25 cellular contexts compared by ENCODE assay signal in genomic region chrX:77679145-77679544, GRCh38.
DNase-seq lines count a peak whose midpoint lies in the region; ATAC-seq, FAIRE-seq and TF ChIP-seq lines count a peak whose summit lies in the region.
"Had no signal": no experiment of that assay in that cellular context is flagged by ENCODE, and none has a peak within 500 bp of the region (broad histone marks: within the 10 kb centered on the region; RNA-seq: fewer than 3 reads in every experiment).

No MANE protein-coding gene starts in this region.

- no peak overlapping the region for H3K56ac ChIP-seq in H1 (replicated peaks; ENCODE audit: insufficient read length, low read depth, low read length)

- FAIRE-seq in HepG2 (lab: Jason Lieb, UNC) = no peak
- no peak for FAIRE-seq in K562 (lab: Jason Lieb, UNC)
- peak; percentile 66 for FAIRE-seq in H1 (lab: Jason Lieb, UNC)
- FAIRE-seq: GM12878, GM12892, GM18507 had no signal

- H3K27me3 ChIP-seq in HepG2 (ENCODE audit: control insufficient read depth in 1 of 2, insufficient read depth in 2 of 2, low read length in 2 of 2) (no peaks in the 10 kb centered on the region), right lobe of liver (no peaks in the 10 kb centered on the region), K562 (ENCODE audit: control insufficient read depth in 2 of 2, insufficient read depth in 2 of 2, low read length in 2 of 2) (no peaks in the 10 kb centered on the region), H1 (replicated peaks in 1 of 4; ENCODE audit: control insufficient read depth in 3 of 4, extremely low read depth in 1 of 4, insufficient read depth in 3 of 4, low read length in 3 of 4) (no peaks in the 10 kb centered on the region), body of pancreas (no peaks in the 10 kb centered on the region)
- H3K27me3 ChIP-seq: BE2C had no signal

- H2BK15ac ChIP-seq in H1 (ENCODE audit: low read length) = no peak overlapping the region

- no peak overlapping the region for H3K27ac ChIP-seq in HepG2 (ENCODE audit: extremely low read length, insufficient read depth, low read length)
- no peak overlapping the region for H3K27ac ChIP-seq in right lobe of liver
- H3K27ac ChIP-seq in K562 (ENCODE audit: extremely low read depth, low read depth, low read length) = no peak overlapping the region
- no peak overlapping the region for H3K27ac ChIP-seq in H1 (ENCODE audit: low read depth, low read length)
- no peak overlapping the region for H3K27ac ChIP-seq in body of pancreas
- H3K27ac ChIP-seq: 22Rv1, BLaER1 had no signal

- H3K14ac ChIP-seq in H1 (ENCODE audit: insufficient read length) = no peak overlapping the region

- no peak for ATAC-seq in HepG2
- no peak for ATAC-seq in right lobe of liver
- no peak for ATAC-seq in K562
- ATAC-seq in GM21526 (IDR thresholded peaks at IDR 0.05; ENCODE audit: low FRiP score, unreplicated experiment) = no peak
- no peak for ATAC-seq in body of pancreas
- ATAC-seq: GM12878 had no signal

- no peak for TF ChIP-seq CTCF in HepG2 (CRISPR knock-in tag; IDR thresholded peaks at IDR 0.05)
- no peak for TF ChIP-seq CTCF in right lobe of liver (IDR thresholded peaks at IDR 0.05)
- no peak for TF ChIP-seq CTCF in K562 (IDR thresholded peaks at IDR 0.05 in 2 of 3, conservative IDR thresholded peaks at IDR 0.05 in 1 of 3; ENCODE audit: insufficient read depth in 2 of 3, low read depth in 1 of 3, low read length in 3 of 3)
- no peak for TF ChIP-seq CTCF in H1 (IDR thresholded peaks at IDR 0.05; ENCODE audit: control extremely low read depth in 1 of 3, insufficient read depth in 1 of 3, low read depth in 1 of 3, low read length in 3 of 3)
- no peak for TF ChIP-seq CTCF in body of pancreas (IDR thresholded peaks at IDR 0.05)

- no peak overlapping the region for H2AK5ac ChIP-seq in H1 (ENCODE audit: low read depth, low read length)

- TF ChIP-seq EP300 in HepG2 (IDR thresholded peaks at IDR 0.05; ENCODE audit: low read depth in 2 of 2, low read length in 2 of 2) (no peak), HepG2 (CRISPR knock-in tag; IDR thresholded peaks at IDR 0.05; ENCODE audit: borderline replicate concordance) (no peak), K562 (IDR thresholded peaks at IDR 0.05; ENCODE audit: low read length) (no peak), H1 (IDR thresholded peaks at IDR 0.05; ENCODE audit: borderline replicate concordance in 1 of 2, low read depth in 2 of 2, low read length in 2 of 2) (no peak)

- no peaks in the 10 kb centered on the region for H3K9me3 ChIP-seq in HepG2 (ENCODE audit: low read length)
- no peaks in the 10 kb centered on the region for H3K9me3 ChIP-seq in right lobe of liver
- H3K9me3 ChIP-seq in K562 (replicated peaks; ENCODE audit: control insufficient read depth, insufficient read depth, low read depth, low read length) = no peaks in the 10 kb centered on the region
- H3K9me3 ChIP-seq in H1 (ENCODE audit: insufficient read depth in 2 of 2, low read depth in 1 of 2, low read length in 1 of 2) = no peaks in the 10 kb centered on the region
- no peaks in the 10 kb centered on the region for H3K9me3 ChIP-seq in body of pancreas
- H3K9me3 ChIP-seq: BE2C, BLaER1 had no signal

- 100% methylated on average over 1 of the region's 1 CpG for WGBS in HepG2 (ENCODE audit: low lambda C conversion rate)
- WGBS in right lobe of liver (ENCODE audit: insufficient coverage, low coverage, low lambda C conversion rate, missing lambda C conversion rate) = 67% methylated on average over 1 of the region's 1 CpG
- WGBS in K562 (ENCODE audit: insufficient coverage, low coverage, missing lambda C conversion rate) = 38% methylated on average over 1 of the region's 1 CpG
- 91% methylated on average over 1 of the region's 1 CpG; no CpG with 5 or more reads in 1 of the 2 experiments for WGBS in H1 (ENCODE audit: extremely low coverage in 1 of 2, insufficient coverage in 1 of 2, insufficient read length in 1 of 2, insufficient replicate concordance in 2 of 2, low coverage in 1 of 2, low lambda C conversion rate in 2 of 2, missing lambda C conversion rate in 1 of 2), 2 experiments
- WGBS in body of pancreas, 2 donors = 82 to 100% methylated on average over 1 of the region's 1 CpG

- no peak overlapping the region for H4K91ac ChIP-seq in H1 (replicated peaks; ENCODE audit: insufficient read length, low read length)

- POLR2A ChIA-PET in HepG2 (lab: Yijun Ruan, JAX) (no interaction called here), K562 (lab: Yijun Ruan, JAX) (no interaction called here), H1 (lab: Charles Lee; ENCODE audit: partially characterized antibody) (no interaction called here)

- H2AFZ ChIP-seq in HepG2 (ENCODE audit: low read length) (no peak overlapping the region), K562 (ENCODE audit: low read depth, low read length) (no peak overlapping the region), H1 (ENCODE audit: low read length) (no peak overlapping the region)

- H4K20me1 ChIP-seq in HepG2 (ENCODE audit: insufficient read depth, low read length) = no peaks in the 10 kb centered on the region
- H4K20me1 ChIP-seq in K562 (replicated peaks; ENCODE audit: control insufficient read depth, insufficient read depth, low read length) = no peaks in the 10 kb centered on the region
- H4K20me1 ChIP-seq in H1 (replicated peaks in 1 of 2; ENCODE audit: control insufficient read depth in 1 of 2, insufficient read depth in 2 of 2, low read length in 2 of 2) = no peaks in the 10 kb centered on the region

- H3K36me3 ChIP-seq in HepG2 (replicated peaks in 1 of 2; ENCODE audit: control insufficient read depth in 1 of 2, insufficient read depth in 2 of 2, low read length in 2 of 2) (peaks cover 1 to 5% of the 10 kb centered on the region in 2 experiments; a peak in 4 of 5 replicates), right lobe of liver (peaks cover 0 to 10% (median 0%) of the 10 kb centered on the region in 4 donors), K562 (ENCODE audit: control insufficient read depth, insufficient read depth, low read length) (0 out of 3 replicates have a peak, but pooled peaks cover 8% of the 10 kb centered on the region), H1 (ENCODE audit: control insufficient read depth in 2 of 4, insufficient read depth in 4 of 4, low read length in 3 of 4) (peaks cover 0 to 33% (median 6%) of the 10 kb centered on the region in 4 experiments; a peak in 6 of 8 replicates), body of pancreas (replicated peaks in 1 of 2; ENCODE audit: insufficient read depth in 1 of 2, low read depth in 2 of 2) (no peaks in the 10 kb centered on the region)

- no peak for TF ChIP-seq POLR2A in HepG2 (IDR thresholded peaks at IDR 0.05; ENCODE audit: insufficient read depth in 1 of 2, low read depth in 2 of 2, low read length in 2 of 2)
- TF ChIP-seq POLR2A in right lobe of liver (IDR thresholded peaks at IDR 0.05) = no peak
- TF ChIP-seq POLR2A in K562 (conservative IDR thresholded peaks at IDR 0.05) = no peak
- no peak for TF ChIP-seq POLR2A in H1 (IDR thresholded peaks at IDR 0.05; ENCODE audit: control extremely low read depth in 1 of 2, low read depth in 2 of 2, low read length in 2 of 2)
- TF ChIP-seq POLR2A in body of pancreas (IDR thresholded peaks at IDR 0.05) = no peak

- no peak overlapping the region for H4K8ac ChIP-seq in H1 (ENCODE audit: extremely low read depth, insufficient read depth, low read length)

- in situ Hi-C loops in HepG2 (cut with HindIII; ENCODE audit: extremely low pct_ligation_motif_present, low pct_unique_long_range_greater_than_20kb) (no loop called here), K562 (cut with MboI) (no loop called here)

- CTCF ChIA-PET in HepG2 (lab: Yijun Ruan, JAX; ENCODE audit: low intra/inter-chr PET ratio, low total read pairs) = no interaction called here
- CTCF ChIA-PET in K562 (lab: Yijun Ruan, JAX; ENCODE audit: low intra/inter-chr PET ratio) = no interaction called here
- CTCF ChIA-PET in H1 (lab: Charles Lee; ENCODE audit: partially characterized antibody) = no interaction called here

- H3K9ac ChIP-seq in HepG2 (ENCODE audit: insufficient read depth, low read depth, low read length) (no peak overlapping the region), K562 (ENCODE audit: insufficient read depth in 1 of 2, low read depth in 2 of 2, low read length in 2 of 2) (no peak overlapping the region), H1 (replicated peaks in 1 of 4; ENCODE audit: extremely low read depth in 1 of 4, low read depth in 3 of 4, low read length in 3 of 4) (no peak overlapping the region)
- H3K9ac ChIP-seq: BLaER1 had no signal

- no peak overlapping the region for H4K5ac ChIP-seq in H1 (ENCODE audit: insufficient read length, low read depth, low read length)

- H3K4me3 ChIP-seq in HepG2 (replicated peaks in 1 of 3; ENCODE audit: insufficient read depth in 1 of 3, low read depth in 2 of 3, low read length in 3 of 3) (no peak overlapping the region), right lobe of liver (no peak overlapping the region), K562 (no peak overlapping the region), H1 (ENCODE audit: extremely low read depth in 1 of 4, insufficient read depth in 2 of 4, low read depth in 3 of 4, low read length in 4 of 4) (no peak overlapping the region), body of pancreas (no peak overlapping the region)
- H3K4me3 ChIP-seq: BLaER1, GM12878 had no signal

- no peak overlapping the region for H2BK12ac ChIP-seq in H1 (ENCODE audit: low read depth, low read length)

- no peak overlapping the region for H2BK120ac ChIP-seq in H1 (replicated peaks; ENCODE audit: low read depth, low read length)

- H3K23ac ChIP-seq in H1 (ENCODE audit: insufficient read length) = no peak overlapping the region

- H3K79me2 ChIP-seq in HepG2 (ENCODE audit: insufficient read depth, low read length) (no peaks in the 10 kb centered on the region), K562 (ENCODE audit: control insufficient read depth, insufficient read depth, low read length) (no peaks in the 10 kb centered on the region), H1 (ENCODE audit: control insufficient read depth in 1 of 2, insufficient read depth in 2 of 2, low read length in 2 of 2) (no peaks in the 10 kb centered on the region; a peak in 1 of 4 replicates)

- no TSS peak for BruUV-seq in HepG2 (replicated peaks; lab: Mats Ljungman, UMichigan)
- BruUV-seq in K562 (replicated peaks; lab: Mats Ljungman, UMichigan) = no TSS peak

- no peak overlapping the region for H3K4me2 ChIP-seq in HepG2 (ENCODE audit: low read depth, low read length)
- no peak overlapping the region for H3K4me2 ChIP-seq in K562 (ENCODE audit: insufficient read depth, low read length)
- no peak overlapping the region for H3K4me2 ChIP-seq in H1 (ENCODE audit: insufficient read depth in 1 of 2, low read depth in 2 of 2, low read length in 2 of 2)
- H3K4me2 ChIP-seq: BLaER1 had no signal

- no peaks in the 10 kb centered on the region for H3K23me2 ChIP-seq in H1 (ENCODE audit: low read depth, low read length)

- H2BK5ac ChIP-seq in H1 (ENCODE audit: low read depth, low read length) = no peak overlapping the region

- no peak overlapping the region for H3K18ac ChIP-seq in H1 (ENCODE audit: extremely low read depth, low read length)

- no peak overlapping the region for H2BK20ac ChIP-seq in H1 (ENCODE audit: low read length)

- H3K79me1 ChIP-seq in H1 (ENCODE audit: low read depth, low read length) = no peaks in the 10 kb centered on the region

- intact Hi-C loops in HepG2 (cut with micrococcal nuclease; ENCODE audit: unreplicated experiment) (no loop called here), right lobe of liver (cut with DNase I) (no loop called here), K562 (cut with micrococcal nuclease) (no loop called here), body of pancreas (cut with DNase I) (no loop called here)

- H3K4me1 ChIP-seq in HepG2 (ENCODE audit: insufficient read depth, low read length) = no peaks in the 10 kb centered on the region
- no peaks in the 10 kb centered on the region for H3K4me1 ChIP-seq in right lobe of liver
- H3K4me1 ChIP-seq in K562 (replicated peaks in 1 of 2; ENCODE audit: control insufficient read depth in 2 of 2, insufficient read depth in 2 of 2, low read length in 2 of 2) = no peaks in the 10 kb centered on the region; a peak in 1 of 5 replicates
- H3K4me1 ChIP-seq in H1 (replicated peaks in 1 of 4; ENCODE audit: control insufficient read depth in 3 of 4, insufficient read depth in 4 of 4, low read length in 3 of 4) = no peaks in the 10 kb centered on the region
- no peaks in the 10 kb centered on the region for H3K4me1 ChIP-seq in body of pancreas
- H3K4me1 ChIP-seq: BE2C, BLaER1 had no signal

- DNase-seq in HepG2 (ENCODE audit: low spot score) = no peak
- DNase-seq in right lobe of liver = no peak
- DNase-seq in K562 (ENCODE audit: extremely low read depth in 1 of 4, low spot score in 3 of 4) = no peak
- no peak for DNase-seq in H1 (ENCODE audit: low read depth in 1 of 2, low spot score in 2 of 2)
- DNase-seq in body of pancreas = no peak
- DNase-seq: ACHN; BE2C; C1 segment of cervical spinal cord; CD4-positive, alpha-beta memory T cell; CD4-positive, CD25-positive, alpha-beta regulatory T cell; CD8-positive, alpha-beta memory T cell; COR-L47; DMS 273 treated with DMSO at 0.1 percent for 48 hours; DMS153; DMS53; DMS79; DND-41; EL; GDM1 had no signal

- TF ChIP-seq RAD21 in HepG2 (CRISPR knock-in tag; IDR thresholded peaks at IDR 0.05) (no peak), K562 (CRISPR knock-in tag; conservative IDR thresholded peaks at IDR 0.05 in 1 of 2, IDR thresholded peaks at IDR 0.05 in 1 of 2) (no peak), H1 (IDR thresholded peaks at IDR 0.05 in 1 of 2, conservative IDR thresholded peaks at IDR 0.05 in 1 of 2; ENCODE audit: low read depth in 2 of 2, low read length in 2 of 2) (no peak)

- no peak overlapping the region for H3K4ac ChIP-seq in H1 (replicated peaks; ENCODE audit: insufficient read length, low read depth, low read length)

- H3K9me1 ChIP-seq in K562 (ENCODE audit: control insufficient read depth, insufficient read depth, low read length) = no peaks in the 10 kb centered on the region

Comparison
In these comparisons a context has a peak if more than half of its experiments do, and no peak if none do; other contexts are left out.
1. Of the 241 proteins assayed by ChIP-seq in both HepG2 and K562: peak only in HepG2: MAFK; only in K562: MAFG; in both: MAFF; in neither: 238.